9 cellular contexts compared by ENCODE assay signal in genomic region chr2:230441188-230441897, GRCh38. TPM values are rescaled to one million over a fixed set of nuclear protein-coding genes. Genes with fewer than 3 reads are reported as not detected.
DNase-seq lines count a peak whose midpoint lies in the region; ATAC-seq, FAIRE-seq and TF ChIP-seq lines count a peak whose summit lies in the region.
"Had no signal": no experiment of that assay in that cellular context is flagged by ENCODE, and none has a peak within 500 bp of the region (broad histone marks: within the 10 kb centered on the region; RNA-seq: fewer than 3 reads in every experiment).

No MANE protein-coding gene starts in this region.

- CTCF ChIA-PET in K562 (lab: Yijun Ruan, JAX; ENCODE audit: low intra/inter-chr PET ratio): no interaction called here

- POLR2A ChIA-PET in K562 (lab: Yijun Ruan, JAX): no interaction called here

- H4K20me1 ChIP-seq in OCI-LY1 (ENCODE audit: insufficient read depth, low read length) (no peaks in the 10 kb centered on the region), K562 (replicated peaks; ENCODE audit: control insufficient read depth, insufficient read depth, low read length) (no peaks in the 10 kb centered on the region)

- H2AFZ ChIP-seq in OCI-LY1 (ENCODE audit: low read length) (no peak overlapping the region), K562 (ENCODE audit: low read depth, low read length) (no peak overlapping the region)

- H3K4me2 ChIP-seq in OCI-LY1 (ENCODE audit: low read length): peak overlapping the region; percentile 39
- no peak overlapping the region for H3K4me2 ChIP-seq in K562 (ENCODE audit: insufficient read depth, low read length)
- H3K4me2 ChIP-seq in skeletal muscle satellite cell (ENCODE audit: low read length): peak overlapping the region; percentile 1

- TF ChIP-seq POLR2A in K562 (conservative IDR thresholded peaks at IDR 0.05): no peak

- peak overlapping the region; percentile 29 for H3K27ac ChIP-seq in OCI-LY1 (ENCODE audit: low read depth, low read length, poor library complexity, severe bottlenecking)
- peak overlapping the region; percentile 12; the same call in 1 of the 3 replicates for H3K27ac ChIP-seq in K562 (ENCODE audit: extremely low read depth, low read depth, low read length)
- H3K27ac ChIP-seq: C4-2B had no signal

- no peaks in the 10 kb centered on the region for H3F3A ChIP-seq in OCI-LY1 (ENCODE audit: insufficient read depth, low read length)

- H3K4me3 ChIP-seq in OCI-LY1 (ENCODE audit: low read depth, low read length, poor library complexity, severe bottlenecking) (peak overlapping the region; percentile 6), K562 (no peak overlapping the region), skeletal muscle satellite cell (ENCODE audit: low read length) (no peak overlapping the region)

- ATAC-seq in K562 (peak; percentile 70), HG03045 (IDR thresholded peaks at IDR 0.05; ENCODE audit: unreplicated experiment) (no peak)

- TF ChIP-seq EP300 in K562 (IDR thresholded peaks at IDR 0.05; ENCODE audit: low read length): 0 out of 2 replicates have a peak, but pooled peaks have one; percentile 3

- DNase-seq in activated CD8-positive, alpha-beta memory T cell treated with anti-CD3 and anti-CD28 coated beads for 4 hours (ENCODE audit: low read depth in 2 of 2): peak; percentile 24 to 39
- no peak for DNase-seq in activated CD8-positive, alpha-beta memory T cell treated with anti-CD3 and anti-CD28 coated beads for 24 hours
- DNase-seq in K562 (ENCODE audit: extremely low read depth in 1 of 4, low spot score in 3 of 4) (no peak), occipital lobe (lab: John Stamatoyannopoulos, UW) (no peak), GM19238 (ENCODE audit: insufficient read length, low spot score) (no peak)

- peak; percentile 60 for FAIRE-seq in K562 (lab: Jason Lieb, UNC)

- BruUV-seq in K562 (replicated peaks; lab: Mats Ljungman, UMichigan): no TSS peak

- no peak overlapping the region for H3K9ac ChIP-seq in OCI-LY1 (ENCODE audit: low read length)
- H3K9ac ChIP-seq in K562 (ENCODE audit: insufficient read depth in 1 of 2, low read depth in 2 of 2, low read length in 2 of 2): no peak overlapping the region
- H3K9ac ChIP-seq in skeletal muscle satellite cell (ENCODE audit: low read depth, low read length): no peak overlapping the region

- 51% methylated on average over 4 of the region's 4 CpGs for whole genome bisulfite sequencing in K562 (ENCODE audit: insufficient coverage, low coverage, missing lambda C conversion rate)

- H3K36me3 ChIP-seq in OCI-LY1 (ENCODE audit: insufficient read depth, low read length) (peaks cover 38% of the 10 kb centered on the region), K562 (ENCODE audit: control insufficient read depth, insufficient read depth, low read length) (peaks cover 11% of the 10 kb centered on the region; the same call in 2 of the 3 replicates), skeletal muscle satellite cell (ENCODE audit: insufficient read depth, low read length) (peaks cover 30% of the 10 kb centered on the region)

- H3K4me1 ChIP-seq in OCI-LY1 (ENCODE audit: insufficient read depth, low read length, severe bottlenecking) (peaks cover 29% of the 10 kb centered on the region), K562 (replicated peaks in 1 of 2; ENCODE audit: control insufficient read depth in 2 of 2, insufficient read depth in 2 of 2, low read length in 2 of 2) (peaks cover 0 to 8% of the 10 kb centered on the region in 2 experiments; a peak in 1 of 5 replicates), skeletal muscle satellite cell (ENCODE audit: control insufficient read depth, insufficient read depth, low read length) (peaks cover 15% of the 10 kb centered on the region)

- intact Hi-C loops in K562 (cut with micrococcal nuclease): loop anchor here (2.0 kb wide), 1 partner anchor 25 kb away; the partner anchor contains the start of gene SP100

- TF ChIP-seq RAD21 in K562 (CRISPR knock-in tag; conservative IDR thresholded peaks at IDR 0.05 in 1 of 2, IDR thresholded peaks at IDR 0.05 in 1 of 2): no peak

- in situ Hi-C loops in K562 (cut with MboI): no loop called here

- no peaks in the 10 kb centered on the region for H3K9me2 ChIP-seq in OCI-LY1 (ENCODE audit: low read depth, low read length)

- H3K9me3 ChIP-seq in OCI-LY1 (ENCODE audit: low read length): no peaks in the 10 kb centered on the region
- H3K9me3 ChIP-seq in K562 (replicated peaks; ENCODE audit: control insufficient read depth, insufficient read depth, low read depth, low read length): no peaks in the 10 kb centered on the region
- H3K9me3 ChIP-seq in skeletal muscle satellite cell (replicated peaks; ENCODE audit: low read length): no peaks in the 10 kb centered on the region

- H3K79me2 ChIP-seq in OCI-LY1 (ENCODE audit: insufficient read depth, low read length) (peaks cover 28% of the 10 kb centered on the region; the same call in 1 of the 2 replicates), K562 (ENCODE audit: control insufficient read depth, insufficient read depth, low read length) (peaks cover 16% of the 10 kb centered on the region)

- H3K27me3 ChIP-seq in OCI-LY1 (ENCODE audit: insufficient read depth, low read length) (no peaks in the 10 kb centered on the region), K562 (ENCODE audit: control insufficient read depth in 2 of 2, insufficient read depth in 2 of 2, low read length in 2 of 2) (no peaks in the 10 kb centered on the region), skeletal muscle satellite cell (ENCODE audit: control insufficient read depth, insufficient read depth, low read length) (no peaks in the 10 kb centered on the region)

- TF ChIP-seq CTCF in OCI-LY1 (IDR thresholded peaks at IDR 0.05; ENCODE audit: low read length) (peak; percentile 14; the same call in 1 of the 2 replicates), K562 (IDR thresholded peaks at IDR 0.05 in 2 of 3, conservative IDR thresholded peaks at IDR 0.05 in 1 of 3; ENCODE audit: insufficient read depth in 2 of 3, low read depth in 1 of 3, low read length in 3 of 3) (no peak)

- no peaks in the 10 kb centered on the region for H3K9me1 ChIP-seq in K562 (ENCODE audit: control insufficient read depth, insufficient read depth, low read length)

TF ChIP-seq in K562, 482 proteins besides CTCF, POLR2A, EP300 and RAD21 (continues in another document):
- TF ChIP-seq RBM15 (IDR thresholded peaks at IDR 0.05; ENCODE audit: insufficient read depth, low read length) (no peak), USF1 (CRISPR knock-in tag; IDR thresholded peaks at IDR 0.05) (no peak), FOXJ2 (tag; IDR thresholded peaks at IDR 0.05) (peak; percentile 34; the same call in 1 of the 2 replicates), HNRNPLL (IDR thresholded peaks at IDR 0.05; ENCODE audit: low read depth, low read length, poor library complexity, severe bottlenecking) (no peak), XRCC5 (IDR thresholded peaks at IDR 0.05; ENCODE audit: low read depth, low read length) (no peak)
- TF ChIP-seq, protein P1, sequence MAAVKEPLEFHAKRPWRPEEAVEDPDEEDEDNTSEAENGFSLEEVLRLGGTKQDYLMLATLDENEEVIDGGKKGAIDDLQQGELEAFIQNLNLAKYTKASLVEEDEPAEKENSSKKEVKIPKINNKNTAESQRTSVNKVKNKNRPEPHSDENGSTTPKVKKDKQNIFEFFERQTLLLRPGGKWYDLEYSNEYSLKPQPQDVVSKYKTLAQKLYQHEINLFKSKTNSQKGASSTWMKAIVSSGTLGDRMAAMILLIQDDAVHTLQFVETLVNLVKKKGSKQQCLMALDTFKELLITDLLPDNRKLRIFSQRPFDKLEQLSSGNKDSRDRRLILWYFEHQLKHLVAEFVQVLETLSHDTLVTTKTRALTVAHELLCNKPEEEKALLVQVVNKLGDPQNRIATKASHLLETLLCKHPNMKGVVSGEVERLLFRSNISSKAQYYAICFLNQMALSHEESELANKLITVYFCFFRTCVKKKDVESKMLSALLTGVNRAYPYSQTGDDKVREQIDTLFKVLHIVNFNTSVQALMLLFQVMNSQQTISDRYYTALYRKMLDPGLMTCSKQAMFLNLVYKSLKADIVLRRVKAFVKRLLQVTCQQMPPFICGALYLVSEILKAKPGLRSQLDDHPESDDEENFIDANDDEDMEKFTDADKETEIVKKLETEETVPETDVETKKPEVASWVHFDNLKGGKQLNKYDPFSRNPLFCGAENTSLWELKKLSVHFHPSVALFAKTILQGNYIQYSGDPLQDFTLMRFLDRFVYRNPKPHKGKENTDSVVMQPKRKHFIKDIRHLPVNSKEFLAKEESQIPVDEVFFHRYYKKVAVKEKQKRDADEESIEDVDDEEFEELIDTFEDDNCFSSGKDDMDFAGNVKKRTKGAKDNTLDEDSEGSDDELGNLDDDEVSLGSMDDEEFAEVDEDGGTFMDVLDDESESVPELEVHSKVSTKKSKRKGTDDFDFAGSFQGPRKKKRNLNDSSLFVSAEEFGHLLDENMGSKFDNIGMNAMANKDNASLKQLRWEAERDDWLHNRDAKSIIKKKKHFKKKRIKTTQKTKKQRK (IDR thresholded peaks at IDR 0.05; ENCODE audit: borderline replicate concordance, low read depth, low read length): no peak

RNA-seq across cellular contexts. Expression of gene SP100, which starts 25.3 kb away (rescaled TPM):
- total RNA-seq in K562 (2011; cell fraction: chromatin; rRNA removed; ENCODE audit: low replicate concordance): 36.3 and 75.5 TPM in 2 replicates
- total RNA-seq in K562 (2011; cell fraction: nucleolus; rRNA removed): 12.5 and 16.8 TPM in 2 replicates
- 22.3 and 31.9 TPM in 2 replicates for total RNA-seq in K562 (2011; cell fraction: nucleoplasm; rRNA removed)
- total RNA-seq in K562 (2014; rRNA removed): 32.2 and 36.7 TPM in 2 replicates
- total RNA-seq in K562 (2014; rRNA removed; fragmentation: Illumina TruSeq; extraction: Trizol): 34.8 and 38.9 TPM in 2 replicates
- total RNA-seq in K562 (2015; rRNA removed; fragmentation: Illumina TruSeq; extraction: Trizol): 29.7 and 31.6 TPM in 2 replicates
- total RNA-seq in K562 (2021): 22.5 and 30.9 TPM in 2 replicates
- 24.6 and 39.2 TPM in 2 replicates for polyA plus RNA-seq in K562 (2011; rRNA removed)
- 7.5 and 9.3 TPM in 2 replicates for polyA plus RNA-seq in K562 (2011; cell fraction: cytosol; rRNA removed)
- 18.6 and 21.3 TPM in 2 replicates for polyA plus RNA-seq in K562 (2011; cell fraction: nucleus; rRNA removed)
- 23.7 and 24.4 TPM in 2 replicates for polyA plus RNA-seq in K562 (2012)
- polyA plus RNA-seq in K562 (2014; fragmentation: Illumina TruSeq; extraction: Trizol): 35.4 and 37.3 TPM in 2 replicates
- polyA plus RNA-seq in K562 (2014; fragmentation: Nextera tagmentation; extraction: Ambion mirVana): 10 to 100 TPM; 19.2 to 23.1 TPM
- polyA plus RNA-seq in K562 (2014; rRNA removed): 34.6 and 40.1 TPM in 2 replicates
- polyA minus RNA-seq in K562 (2011; rRNA and poly(A)+ RNA removed): 34.8 and 43.0 TPM in 2 replicates
- polyA minus RNA-seq in K562 (2011; cell fraction: cytosol; rRNA and poly(A)+ RNA removed): 7.8 and 11.8 TPM in 2 replicates
- 17.1 and 29.7 TPM in 2 replicates for polyA minus RNA-seq in K562 (2011; cell fraction: nucleus; rRNA and poly(A)+ RNA removed)
- 88.7 and 109 TPM in 2 replicates for total RNA-seq in skeletal muscle satellite cell (2012; rRNA removed)
- total RNA-seq in occipital lobe: 4.8 TPM

Comparison
In these comparisons a context has a peak if more than half of its experiments do, and no peak if none do; other contexts are left out.
1. DNase-seq: peak in activated CD8-positive, alpha-beta memory T cell treated with anti-CD3 and anti-CD28 coated beads for 4 hours (2 of 2); none in activated CD8-positive, alpha-beta memory T cell treated with anti-CD3 and anti-CD28 coated beads for 24 hours (single experiment), K562 (0 of 4), occipital lobe (single experiment) and GM19238 (single experiment).